Comparison of ENCODE assay signal across 1 cellular context in genomic region chr11:16001899-16002426, GRCh38.
TF ChIP-seq lines count a peak whose summit lies in the region.

No MANE protein-coding gene starts in this region.

TF ChIP-seq in HepG2, 621 proteins besides CTCF, POLR2A, EP300 and RAD21 (continued from another document and continues in another):
- TF ChIP-seq, protein P1, sequence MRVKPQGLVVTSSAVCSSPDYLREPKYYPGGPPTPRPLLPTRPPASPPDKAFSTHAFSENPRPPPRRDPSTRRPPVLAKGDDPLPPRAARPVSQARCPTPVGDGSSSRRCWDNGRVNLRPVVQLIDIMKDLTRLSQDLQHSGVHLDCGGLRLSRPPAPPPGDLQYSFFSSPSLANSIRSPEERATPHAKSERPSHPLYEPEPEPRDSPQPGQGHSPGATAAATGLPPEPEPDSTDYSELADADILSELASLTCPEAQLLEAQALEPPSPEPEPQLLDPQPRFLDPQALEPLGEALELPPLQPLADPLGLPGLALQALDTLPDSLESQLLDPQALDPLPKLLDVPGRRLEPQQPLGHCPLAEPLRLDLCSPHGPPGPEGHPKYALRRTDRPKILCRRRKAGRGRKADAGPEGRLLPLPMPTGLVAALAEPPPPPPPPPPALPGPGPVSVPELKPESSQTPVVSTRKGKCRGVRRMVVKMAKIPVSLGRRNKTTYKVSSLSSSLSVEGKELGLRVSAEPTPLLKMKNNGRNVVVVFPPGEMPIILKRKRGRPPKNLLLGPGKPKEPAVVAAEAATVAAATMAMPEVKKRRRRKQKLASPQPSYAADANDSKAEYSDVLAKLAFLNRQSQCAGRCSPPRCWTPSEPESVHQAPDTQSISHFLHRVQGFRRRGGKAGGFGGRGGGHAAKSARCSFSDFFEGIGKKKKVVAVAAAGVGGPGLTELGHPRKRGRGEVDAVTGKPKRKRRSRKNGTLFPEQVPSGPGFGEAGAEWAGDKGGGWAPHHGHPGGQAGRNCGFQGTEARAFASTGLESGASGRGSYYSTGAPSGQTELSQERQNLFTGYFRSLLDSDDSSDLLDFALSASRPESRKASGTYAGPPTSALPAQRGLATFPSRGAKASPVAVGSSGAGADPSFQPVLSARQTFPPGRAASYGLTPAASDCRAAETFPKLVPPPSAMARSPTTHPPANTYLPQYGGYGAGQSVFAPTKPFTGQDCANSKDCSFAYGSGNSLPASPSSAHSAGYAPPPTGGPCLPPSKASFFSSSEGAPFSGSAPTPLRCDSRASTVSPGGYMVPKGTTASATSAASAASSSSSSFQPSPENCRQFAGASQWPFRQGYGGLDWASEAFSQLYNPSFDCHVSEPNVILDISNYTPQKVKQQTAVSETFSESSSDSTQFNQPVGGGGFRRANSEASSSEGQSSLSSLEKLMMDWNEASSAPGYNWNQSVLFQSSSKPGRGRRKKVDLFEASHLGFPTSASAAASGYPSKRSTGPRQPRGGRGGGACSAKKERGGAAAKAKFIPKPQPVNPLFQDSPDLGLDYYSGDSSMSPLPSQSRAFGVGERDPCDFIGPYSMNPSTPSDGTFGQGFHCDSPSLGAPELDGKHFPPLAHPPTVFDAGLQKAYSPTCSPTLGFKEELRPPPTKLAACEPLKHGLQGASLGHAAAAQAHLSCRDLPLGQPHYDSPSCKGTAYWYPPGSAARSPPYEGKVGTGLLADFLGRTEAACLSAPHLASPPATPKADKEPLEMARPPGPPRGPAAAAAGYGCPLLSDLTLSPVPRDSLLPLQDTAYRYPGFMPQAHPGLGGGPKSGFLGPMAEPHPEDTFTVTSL (CRISPR knock-in tag; IDR thresholded peaks at IDR 0.05; ENCODE audit: borderline replicate concordance): peak; percentile 78
- TF ChIP-seq TP53 (CRISPR knock-in tag; conservative IDR thresholded peaks at IDR 0.05): no peak
- TF ChIP-seq, protein P2, sequence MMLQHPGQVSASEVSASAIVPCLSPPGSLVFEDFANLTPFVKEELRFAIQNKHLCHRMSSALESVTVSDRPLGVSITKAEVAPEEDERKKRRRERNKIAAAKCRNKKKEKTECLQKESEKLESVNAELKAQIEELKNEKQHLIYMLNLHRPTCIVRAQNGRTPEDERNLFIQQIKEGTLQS (CRISPR knock-in tag; IDR thresholded peaks at IDR 0.05): no peak
- TF ChIP-seq TGIF2 (CRISPR knock-in tag; IDR thresholded peaks at IDR 0.05): peak; percentile 72; the same call in 1 of the 2 replicates
- TF ChIP-seq SNAPC2 (CRISPR knock-in tag; IDR thresholded peaks at IDR 0.05): no peak
- no peak for TF ChIP-seq SIX1 (CRISPR knock-in tag; IDR thresholded peaks at IDR 0.05; ENCODE audit: borderline replicate concordance)
- no peak for TF ChIP-seq GZF1 (CRISPR knock-in tag; IDR thresholded peaks at IDR 0.05)
- no peak for TF ChIP-seq ZNF776 (CRISPR knock-in tag; IDR thresholded peaks at IDR 0.05)
- no peak for TF ChIP-seq ZNF788 (CRISPR knock-in tag; IDR thresholded peaks at IDR 0.05; ENCODE audit: borderline replicate concordance)
- TF ChIP-seq CAMTA2 (CRISPR knock-in tag; IDR thresholded peaks at IDR 0.05; ENCODE audit: borderline replicate concordance): no peak
- no peak for TF ChIP-seq KAT7 (CRISPR knock-in tag; IDR thresholded peaks at IDR 0.05; ENCODE audit: borderline replicate concordance)
- no peak for TF ChIP-seq ZNF282 (IDR thresholded peaks at IDR 0.05; ENCODE audit: partially characterized antibody)
- 0 out of 2 replicates have a peak, but pooled peaks have one; percentile 21 for TF ChIP-seq IKZF5 (CRISPR knock-in tag; IDR thresholded peaks at IDR 0.05)
- no peak for TF ChIP-seq IRX3 (CRISPR knock-in tag; IDR thresholded peaks at IDR 0.05; ENCODE audit: borderline replicate concordance, low read depth)
- TF ChIP-seq ZNF512B (CRISPR knock-in tag; IDR thresholded peaks at IDR 0.05; ENCODE audit: borderline replicate concordance): no peak
- no peak for TF ChIP-seq MAZ (IDR thresholded peaks at IDR 0.05; ENCODE audit: borderline replicate concordance, low read depth, low read length)
- TF ChIP-seq MAZ (CRISPR knock-in tag; IDR thresholded peaks at IDR 0.05; ENCODE audit: low read depth): peak; percentile 30; the same call in 1 of the 2 replicates
- TF ChIP-seq PITX1 (CRISPR knock-in tag; IDR thresholded peaks at IDR 0.05): peak; percentile 39; the same call in 1 of the 2 replicates
- peak in 1 of 2 experiments; percentile 90; a peak in 2 of 4 replicates for TF ChIP-seq ATF4 (CRISPR knock-in tag; IDR thresholded peaks at IDR 0.05)
- no peak for TF ChIP-seq ZSCAN12 (CRISPR knock-in tag; IDR thresholded peaks at IDR 0.05)
- TF ChIP-seq, protein P3, sequence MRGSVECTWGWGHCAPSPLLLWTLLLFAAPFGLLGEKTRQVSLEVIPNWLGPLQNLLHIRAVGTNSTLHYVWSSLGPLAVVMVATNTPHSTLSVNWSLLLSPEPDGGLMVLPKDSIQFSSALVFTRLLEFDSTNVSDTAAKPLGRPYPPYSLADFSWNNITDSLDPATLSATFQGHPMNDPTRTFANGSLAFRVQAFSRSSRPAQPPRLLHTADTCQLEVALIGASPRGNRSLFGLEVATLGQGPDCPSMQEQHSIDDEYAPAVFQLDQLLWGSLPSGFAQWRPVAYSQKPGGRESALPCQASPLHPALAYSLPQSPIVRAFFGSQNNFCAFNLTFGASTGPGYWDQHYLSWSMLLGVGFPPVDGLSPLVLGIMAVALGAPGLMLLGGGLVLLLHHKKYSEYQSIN (CRISPR knock-in tag; IDR thresholded peaks at IDR 0.05; ENCODE audit: borderline replicate concordance): no peak
- no peak for TF ChIP-seq ZNF574 (CRISPR knock-in tag; IDR thresholded peaks at IDR 0.05)
- 0 out of 2 replicates have a peak, but pooled peaks have one; percentile 27 for TF ChIP-seq HMG20B (CRISPR knock-in tag; conservative IDR thresholded peaks at IDR 0.05)
- peak; percentile 78; the same call in 1 of the 2 replicates for TF ChIP-seq NKX3-1 (CRISPR knock-in tag; IDR thresholded peaks at IDR 0.05)
- no peak for TF ChIP-seq ZNF550 (CRISPR knock-in tag; IDR thresholded peaks at IDR 0.05; ENCODE audit: borderline replicate concordance)
- peak; percentile 51; the same call in 1 of the 2 replicates for TF ChIP-seq DPF2 (CRISPR knock-in tag; IDR thresholded peaks at IDR 0.05; ENCODE audit: borderline replicate concordance, low read depth)
- TF ChIP-seq ETV5 (CRISPR knock-in tag; IDR thresholded peaks at IDR 0.05; ENCODE audit: borderline replicate concordance): peak; percentile 84
- peak; percentile 23; the same call in 1 of the 2 replicates for TF ChIP-seq FOXJ3 (CRISPR knock-in tag; IDR thresholded peaks at IDR 0.05; ENCODE audit: borderline replicate concordance)
- TF ChIP-seq HOXA7 (CRISPR knock-in tag; IDR thresholded peaks at IDR 0.05): no peak
- TF ChIP-seq KAT8 (CRISPR knock-in tag; IDR thresholded peaks at IDR 0.05): peak; percentile 66; the same call in 1 of the 2 replicates
- TF ChIP-seq HMG20A (CRISPR knock-in tag; IDR thresholded peaks at IDR 0.05; ENCODE audit: borderline replicate concordance): peak; percentile 91; the same call in 1 of the 2 replicates
- no peak for TF ChIP-seq MYC (CRISPR knock-in tag; IDR thresholded peaks at IDR 0.05; ENCODE audit: borderline replicate concordance)
- TF ChIP-seq ZNF839 (CRISPR knock-in tag; IDR thresholded peaks at IDR 0.05; ENCODE audit: borderline replicate concordance): no peak
- TF ChIP-seq, protein P4, sequence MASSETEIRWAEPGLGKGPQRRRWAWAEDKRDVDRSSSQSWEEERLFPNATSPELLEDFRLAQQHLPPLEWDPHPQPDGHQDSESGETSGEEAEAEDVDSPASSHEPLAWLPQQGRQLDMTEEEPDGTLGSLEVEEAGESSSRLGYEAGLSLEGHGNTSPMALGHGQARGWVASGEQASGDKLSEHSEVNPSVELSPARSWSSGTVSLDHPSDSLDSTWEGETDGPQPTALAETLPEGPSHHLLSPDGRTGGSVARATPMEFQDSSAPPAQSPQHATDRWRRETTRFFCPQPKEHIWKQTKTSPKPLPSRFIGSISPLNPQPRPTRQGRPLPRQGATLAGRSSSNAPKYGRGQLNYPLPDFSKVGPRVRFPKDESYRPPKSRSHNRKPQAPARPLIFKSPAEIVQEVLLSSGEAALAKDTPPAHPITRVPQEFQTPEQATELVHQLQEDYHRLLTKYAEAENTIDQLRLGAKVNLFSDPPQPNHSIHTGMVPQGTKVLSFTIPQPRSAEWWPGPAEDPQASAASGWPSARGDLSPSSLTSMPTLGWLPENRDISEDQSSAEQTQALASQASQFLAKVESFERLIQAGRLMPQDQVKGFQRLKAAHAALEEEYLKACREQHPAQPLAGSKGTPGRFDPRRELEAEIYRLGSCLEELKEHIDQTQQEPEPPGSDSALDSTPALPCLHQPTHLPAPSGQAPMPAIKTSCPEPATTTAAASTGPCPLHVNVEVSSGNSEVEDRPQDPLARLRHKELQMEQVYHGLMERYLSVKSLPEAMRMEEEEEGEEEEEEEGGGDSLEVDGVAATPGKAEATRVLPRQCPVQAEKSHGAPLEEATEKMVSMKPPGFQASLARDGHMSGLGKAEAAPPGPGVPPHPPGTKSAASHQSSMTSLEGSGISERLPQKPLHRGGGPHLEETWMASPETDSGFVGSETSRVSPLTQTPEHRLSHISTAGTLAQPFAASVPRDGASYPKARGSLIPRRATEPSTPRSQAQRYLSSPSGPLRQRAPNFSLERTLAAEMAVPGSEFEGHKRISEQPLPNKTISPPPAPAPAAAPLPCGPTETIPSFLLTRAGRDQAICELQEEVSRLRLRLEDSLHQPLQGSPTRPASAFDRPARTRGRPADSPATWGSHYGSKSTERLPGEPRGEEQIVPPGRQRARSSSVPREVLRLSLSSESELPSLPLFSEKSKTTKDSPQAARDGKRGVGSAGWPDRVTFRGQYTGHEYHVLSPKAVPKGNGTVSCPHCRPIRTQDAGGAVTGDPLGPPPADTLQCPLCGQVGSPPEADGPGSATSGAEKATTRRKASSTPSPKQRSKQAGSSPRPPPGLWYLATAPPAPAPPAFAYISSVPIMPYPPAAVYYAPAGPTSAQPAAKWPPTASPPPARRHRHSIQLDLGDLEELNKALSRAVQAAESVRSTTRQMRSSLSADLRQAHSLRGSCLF (CRISPR knock-in tag; IDR thresholded peaks at IDR 0.05; ENCODE audit: borderline replicate concordance): no peak
- TF ChIP-seq HNRNPK (IDR thresholded peaks at IDR 0.05; ENCODE audit: low read depth, low read length, poor library complexity, severe bottlenecking): no peak
- TF ChIP-seq ZFP36 (IDR thresholded peaks at IDR 0.05; ENCODE audit: borderline replicate concordance, low read depth, low read length, partially characterized antibody): no peak
- peak; percentile 51; the same call in 1 of the 2 replicates for TF ChIP-seq RARA (CRISPR knock-in tag; IDR thresholded peaks at IDR 0.05)
- TF ChIP-seq ZBTB21 (CRISPR knock-in tag; IDR thresholded peaks at IDR 0.05): no peak
- TF ChIP-seq ZNF20 (CRISPR knock-in tag; IDR thresholded peaks at IDR 0.05): no peak
- TF ChIP-seq ZNF12 (CRISPR knock-in tag; IDR thresholded peaks at IDR 0.05): no peak
